Comparison of ENCODE assay signal across 10 cellular contexts in the genomic region with DNA sequence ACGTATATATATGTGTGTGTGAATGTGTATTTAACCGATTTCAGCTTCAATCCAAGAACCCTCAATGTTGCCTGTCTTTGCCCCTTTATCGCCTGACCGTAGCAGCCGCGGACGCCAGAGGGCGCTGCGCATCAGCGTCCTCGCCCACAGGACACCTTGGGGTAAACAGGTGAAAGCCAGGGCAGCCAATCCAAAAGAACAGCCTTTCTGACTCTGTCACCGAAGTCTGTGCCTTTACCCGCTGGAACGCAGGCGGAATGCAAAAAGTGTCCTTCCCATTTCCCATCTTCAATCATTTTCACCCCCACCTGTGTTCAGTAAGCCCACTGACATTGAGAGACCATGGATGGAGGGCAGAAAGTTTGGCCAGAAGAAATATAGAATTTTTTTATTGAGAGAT. TPM values are rescaled to one million over a fixed set of nuclear protein-coding genes. Genes with fewer than 3 reads are reported as not detected.
A peak's percentile ranks its signal among the peaks of the same experiment; 100 is the strongest.
DNase-seq lines count a peak whose midpoint lies in the region; ATAC-seq, FAIRE-seq and TF ChIP-seq lines count a peak whose summit lies in the region.
"Had no signal": no experiment of that assay in that cellular context is flagged by ENCODE, and none has a peak within 500 bp of the region (broad histone marks: within the 10 kb centered on the region; RNA-seq: fewer than 3 reads in every experiment).

No MANE protein-coding gene starts in this region.

- H3K4me2 ChIP-seq in OCI-LY3 (ENCODE audit: low read length) (peak overlapping the region; percentile 75), neural cell (ENCODE audit: low read length) (no peak overlapping the region)

- H3K79me2 ChIP-seq in OCI-LY3 (ENCODE audit: low read length) (no peaks in the 10 kb centered on the region), neural cell (replicated peaks; ENCODE audit: insufficient read depth, low read length) (no peaks in the 10 kb centered on the region)

- no peak for FAIRE-seq in bronchial epithelial cell (lab: Jason Lieb, UNC)

- H3K27ac ChIP-seq in OCI-LY3 (ENCODE audit: low read length) (no peak overlapping the region), neural cell (ENCODE audit: low read length) (no peak overlapping the region)
- H3K27ac ChIP-seq: skin epidermis had no signal

- H3F3A ChIP-seq in neural cell (ENCODE audit: insufficient read depth, low read length, poor library complexity, severe bottlenecking) = no peaks in the 10 kb centered on the region

- intact Hi-C loops in sciatic nerve (cut with DNase I) = no loop called here

- H3K4me3 ChIP-seq in OCI-LY3 (ENCODE audit: low read length) = peak overlapping the region; percentile 71
- H3K4me3 ChIP-seq in bronchial epithelial cell (ENCODE audit: low read depth, low read length) = no peak overlapping the region
- H3K4me3 ChIP-seq in neural cell (ENCODE audit: low read length) = peak overlapping the region; percentile 66
- H3K4me3 ChIP-seq: skin epidermis had no signal

- TF ChIP-seq EP300 in neural cell (conservative IDR thresholded peaks at IDR 0.05; ENCODE audit: poor library complexity, severe bottlenecking) = no peak

- TF ChIP-seq RAD21 in neural cell (conservative IDR thresholded peaks at IDR 0.05) = peak; percentile 90

- peaks cover 3% of the 10 kb centered on the region; the same call in 1 of the 2 replicates for H3K4me1 ChIP-seq in OCI-LY3 (ENCODE audit: low read length)

- no peak overlapping the region for H2AFZ ChIP-seq in OCI-LY3 (ENCODE audit: low read depth, low read length)
- no peak overlapping the region for H2AFZ ChIP-seq in neural cell (ENCODE audit: low read depth, low read length)

- H3K36me3 ChIP-seq in OCI-LY3 (replicated peaks; ENCODE audit: low read depth, low read length) (no peaks in the 10 kb centered on the region), bronchial epithelial cell (ENCODE audit: control insufficient read depth, insufficient read depth, low read length) (no peaks in the 10 kb centered on the region), neural cell (ENCODE audit: insufficient read depth, low read length) (no peaks in the 10 kb centered on the region)

- TF ChIP-seq CTCF in OCI-LY3 (IDR thresholded peaks at IDR 0.05; ENCODE audit: low read depth, low read length) = peak; percentile 80
- peak; percentile 82 for TF ChIP-seq CTCF in bronchial epithelial cell (IDR thresholded peaks at IDR 0.05; ENCODE audit: insufficient read depth, low read length, severe bottlenecking)
- peak; percentile 89 for TF ChIP-seq CTCF in neural cell (IDR thresholded peaks at IDR 0.05; ENCODE audit: poor library complexity, severe bottlenecking)

- DNase-seq in D341Med (ENCODE audit: low spot score) = peak; percentile 82
- peak; percentile 25 for DNase-seq in bronchial epithelial cell (ENCODE audit: low read depth)
- no peak for DNase-seq in sciatic nerve (ENCODE audit: low spot score)
- no peak for DNase-seq in DMS153 treated with DMSO at 0.1 percent for 48 hours (lab: John Stamatoyannopoulos, UW; ENCODE audit: unreplicated experiment)

- no peaks in the 10 kb centered on the region for H3K9me3 ChIP-seq in OCI-LY3 (ENCODE audit: insufficient read depth, low read length)
- H3K9me3 ChIP-seq in neural cell (ENCODE audit: low read length) = no peaks in the 10 kb centered on the region

- H4K20me1 ChIP-seq in OCI-LY3 (ENCODE audit: insufficient read depth, low read length) (no peaks in the 10 kb centered on the region), neural cell (ENCODE audit: insufficient read depth) (no peaks in the 10 kb centered on the region)

- no peaks in the 10 kb centered on the region for H3K27me3 ChIP-seq in OCI-LY3 (ENCODE audit: low read depth, low read length)
- H3K27me3 ChIP-seq in bronchial epithelial cell (ENCODE audit: control insufficient read depth, insufficient read depth, low read length) = peaks cover 45% of the 10 kb centered on the region
- peaks cover 99% of the 10 kb centered on the region for H3K27me3 ChIP-seq in neural cell (ENCODE audit: insufficient read depth, low read depth, low read length)

- H3K9me2 ChIP-seq in neural cell (ENCODE audit: insufficient read depth, low read length) = no peaks in the 10 kb centered on the region

- H3K9ac ChIP-seq in OCI-LY3 (ENCODE audit: low read length) = no peak overlapping the region
- no peak overlapping the region for H3K9ac ChIP-seq in neural cell (ENCODE audit: low read length)

- ATAC-seq in GM19025 (IDR thresholded peaks at IDR 0.05; ENCODE audit: low read depth, unreplicated experiment) (peak; percentile 66), HG03095 (IDR thresholded peaks at IDR 0.05; ENCODE audit: unreplicated experiment) (peak; percentile 83), sciatic nerve (no peak)

TF ChIP-seq in neural cell, 6 proteins besides CTCF, POLR2A, EP300 and RAD21:
- TF ChIP-seq MXI1 (conservative IDR thresholded peaks at IDR 0.05; ENCODE audit: poor library complexity, severe bottlenecking) (no peak), SMC3 (conservative IDR thresholded peaks at IDR 0.05; ENCODE audit: poor library complexity) (peak; percentile 88)

RNA-seq across cellular contexts. Expression of a gene that starts 3.6 kb away (rescaled TPM):
- total RNA-seq in bronchial epithelial cell (not detected in 2 replicates), sciatic nerve (not detected)
- polyA plus RNA-seq in neural cell = 15.9 and 24.9 TPM in 2 replicates
- 21.7 and 24.7 TPM in 2 replicates for polyA minus RNA-seq in neural cell
- total RNA-seq: activated CD8-positive, alpha-beta memory T cell treated with anti-CD3 and anti-CD28 coated beads for 36 hours had no signal

Comparison
In these comparisons a context has a peak if more than half of its experiments do, and no peak if none do; other contexts are left out.
1. DNase-seq: peak in D341Med (single experiment) and bronchial epithelial cell (single experiment); none in sciatic nerve (single experiment) and DMS153 treated with DMSO at 0.1 percent for 48 hours (single experiment).
2. Peak in every context shown above with its lines, with median percentiles within 50 percentile points of each other: CTCF ChIP-seq.